ENCODE assay signal across 8 cellular contexts in genomic region chr12:121800694-121801600, GRCh38. TPM values are rescaled to one million over a fixed set of nuclear protein-coding genes. Genes with fewer than 3 reads are reported as not detected.
A peak's percentile ranks its signal among the peaks of the same experiment; 100 is the strongest.
DNase-seq lines count a peak whose midpoint lies in the region; ATAC-seq lines count a peak whose summit lies in the region.

No MANE protein-coding gene starts in this region.

- peaks cover 38% of the 10 kb centered on the region for H3K36me3 ChIP-seq in SJSA1

- peaks cover 39% of the 10 kb centered on the region for H3K4me1 Mint-ChIP-seq in activated naive CD8-positive, alpha-beta T cell treated with anti-CD3 and anti-CD28 coated beads, Interleukin-2, amount 50 U/mL, for 24 hours

- intact Hi-C loops in Right ventricle myocardium inferior (cut with DNase I), result no loop called here

- H3K27ac ChIP-seq in SJSA1, result peak overlapping the region; percentile 99

- H3K27me3 ChIP-seq in SJSA1 (replicated peaks), result no peaks in the 10 kb centered on the region

- no peaks in the 10 kb centered on the region for H3K27me3 Mint-ChIP-seq in activated naive CD8-positive, alpha-beta T cell treated with anti-CD3 and anti-CD28 coated beads, Interleukin-2, amount 50 U/mL, for 24 hours

- H3K4me3 ChIP-seq in SJSA1, result peak overlapping the region; percentile 53

- H3K36me3 Mint-ChIP-seq in activated naive CD8-positive, alpha-beta T cell treated with anti-CD3 and anti-CD28 coated beads, Interleukin-2, amount 50 U/mL, for 24 hours (ENCODE audit: low read depth), result peaks cover 21% of the 10 kb centered on the region

- DNase-seq in D341Med (ENCODE audit: low spot score), result peak; percentile 52
- peak; percentile 75 for DNase-seq in HK-2 (ENCODE audit: unreplicated experiment)
- DNase-seq in SJSA1 (ENCODE audit: low read depth in 1 of 2, low spot score in 2 of 2), result peak; percentile 78 to 83
- DNase-seq in activated naive CD8-positive, alpha-beta T cell treated with anti-CD3 and anti-CD28 coated beads, Interleukin-2, amount 50 U/mL, for 24 hours, result peak; percentile 75
- DNase-seq in Right ventricle myocardium inferior (ENCODE audit: missing footprints), result peak; percentile 95
- DNase-seq in occipital lobe (lab: John Stamatoyannopoulos, UW), result peak; percentile 69
- DNase-seq in middle frontal gyrus (ENCODE audit: extremely low spot score, low spot score), result no peak

- peak overlapping the region; percentile 88 for H3K4me3 Mint-ChIP-seq in activated naive CD8-positive, alpha-beta T cell treated with anti-CD3 and anti-CD28 coated beads, Interleukin-2, amount 50 U/mL, for 24 hours

- peak overlapping the region; percentile 95 for H3K27ac Mint-ChIP-seq in activated naive CD8-positive, alpha-beta T cell treated with anti-CD3 and anti-CD28 coated beads, Interleukin-2, amount 50 U/mL, for 24 hours

- peaks cover 47% of the 10 kb centered on the region for H3K4me1 ChIP-seq in SJSA1 (replicated peaks)

- ATAC-seq in activated naive CD8-positive, alpha-beta T cell treated with anti-CD3 and anti-CD28 coated beads, Interleukin-2, amount 50 U/mL, for 24 hours, result no peak
- ATAC-seq in Right ventricle myocardium inferior (no peak), GM19328 (IDR thresholded peaks at IDR 0.05; ENCODE audit: unreplicated experiment) (no peak)

- H3K9me3 Mint-ChIP-seq in activated naive CD8-positive, alpha-beta T cell treated with anti-CD3 and anti-CD28 coated beads, Interleukin-2, amount 50 U/mL, for 24 hours, result no peaks in the 10 kb centered on the region

- H3K9me3 ChIP-seq in SJSA1 (replicated peaks), result no peaks in the 10 kb centered on the region

RNA-seq across cellular contexts. Expression of gene SETD1B, which starts 2.9 kb away (rescaled TPM):
- 1.3 and 1.7 TPM in 2 replicates for total RNA-seq in SJSA1 (2014; rRNA removed; shearing (Covaris generic))
- total RNA-seq in Right ventricle myocardium inferior (8.0 TPM), occipital lobe (2.3 TPM)

RNA-seq across cellular contexts. Expression of gene RHOF, which starts 7.5 kb away (rescaled TPM):
- total RNA-seq in SJSA1 (2014; rRNA removed; shearing (Covaris generic)), result 1.6 and 4.0 TPM in 2 replicates
- total RNA-seq in Right ventricle myocardium inferior (47.7 TPM), occipital lobe (14.5 TPM)

RNA-seq across cellular contexts. Expression of gene HPD, which starts 57.7 kb away (rescaled TPM):
- total RNA-seq in SJSA1 (2014; rRNA removed; shearing (Covaris generic)), result 0.11 TPM in 1 of 2 replicates, not detected in the other
- total RNA-seq in Right ventricle myocardium inferior (2.3 TPM), occipital lobe (not detected)
